ENCODE assay signal across 1 cellular context in genomic region chr18:48730010-48730409, GRCh38.
TF ChIP-seq lines count a peak whose summit lies in the region.

No MANE protein-coding gene starts in this region.

TF ChIP-seq in IMR-90, 13 proteins besides CTCF, POLR2A, EP300 and RAD21 (continued from another document):
- TF ChIP-seq ELK1 (IDR thresholded peaks at IDR 0.05; ENCODE audit: borderline replicate concordance, low read depth, low read length), result no peak
- TF ChIP-seq BHLHE40 (IDR thresholded peaks at IDR 0.05; ENCODE audit: low read depth, low read length), result no peak
- no peak for TF ChIP-seq CHD1 (IDR thresholded peaks at IDR 0.05; ENCODE audit: low read depth, low read length)
- TF ChIP-seq RFX5 (IDR thresholded peaks at IDR 0.05; ENCODE audit: low read depth, low read length), result no peak
- no peak for TF ChIP-seq CEBPB (IDR thresholded peaks at IDR 0.05; ENCODE audit: low read depth, low read length)
- TF ChIP-seq MAFK (IDR thresholded peaks at IDR 0.05; ENCODE audit: low read depth, low read length), result no peak
- TF ChIP-seq USF2 (IDR thresholded peaks at IDR 0.05; ENCODE audit: low read depth, low read length), result no peak
